In genomic region chr3:14602804-14603644, GRCh38 we compare ENCODE assay signal across 9 cellular contexts. TPM values are rescaled to one million over a fixed set of nuclear protein-coding genes. Genes with fewer than 3 reads are reported as not detected.
DNase-seq lines count a peak whose midpoint lies in the region; ATAC-seq and TF ChIP-seq lines count a peak whose summit lies in the region.
"Had no signal": no experiment of that assay in that cellular context is flagged by ENCODE, and none has a peak within 500 bp of the region (broad histone marks: within the 10 kb centered on the region; RNA-seq: fewer than 3 reads in every experiment).

No MANE protein-coding gene starts in this region.

- H3K9me2 ChIP-seq in GM23248 (ENCODE audit: insufficient read depth) (no peaks in the 10 kb centered on the region), SK-N-SH (no peaks in the 10 kb centered on the region)

- ATAC-seq in psoas muscle (peak; percentile 28 to 64 (median 47)), GM21723 (IDR thresholded peaks at IDR 0.05; ENCODE audit: unreplicated experiment) (no peak)

- peak; percentile 39 for DNase-seq in GM23248
- DNase-seq in SK-N-SH: peak; percentile 90
- no peak for DNase-seq in iPS DF 6.9 (ENCODE audit: low read depth, low spot score)
- no peak for DNase-seq in psoas muscle
- no peak for DNase-seq in activated CD4-positive, alpha-beta T cell treated with anti-CD3 and anti-CD28 coated beads, Interleukin-2, amount 10 ng/mL, durations not matched to agents 24 days and 14 days
- DNase-seq in KG1 (lab: John Stamatoyannopoulos, UW): no peak
- DNase-seq: activated CD4-positive, alpha-beta memory T cell treated with anti-CD3 and anti-CD28 coated beads for 36 hours had no signal

- POLR2A ChIA-PET in SK-N-SH (lab: Yijun Ruan, JAX): no interaction called here

- H3K4me3 ChIP-seq in GM23248 (peak overlapping the region; percentile 57), SK-N-SH (ENCODE audit: low read depth in 2 of 2, low read length in 1 of 2) (peak overlapping the region in 1 of 2 experiments; percentile 42; a peak in 2 of 4 replicates), iPS DF 6.9 (ENCODE audit: low read length) (peak overlapping the region; percentile 51; the same call in 1 of the 2 replicates), psoas muscle (peak overlapping the region; percentile 52)

- in situ Hi-C loops in GM23248 (cut with MboI): no loop called here

- H3K27me3 ChIP-seq in GM23248 (replicated peaks; ENCODE audit: insufficient read depth) (peaks cover 23% of the 10 kb centered on the region), SK-N-SH (ENCODE audit: insufficient read depth) (peaks cover 23% of the 10 kb centered on the region), iPS DF 6.9 (ENCODE audit: control insufficient read depth, insufficient read depth, low read length) (no peaks in the 10 kb centered on the region; the same call in 1 of the 2 replicates), psoas muscle (ENCODE audit: insufficient read depth in 3 of 3, low read length in 2 of 3) (peaks cover 0 to 34% (median 16%) of the 10 kb centered on the region in 3 donors)

- peaks cover 65% of the 10 kb centered on the region for H3K27me3 Mint-ChIP-seq in activated CD4-positive, alpha-beta T cell treated with anti-CD3 and anti-CD28 coated beads, Interleukin-2, amount 10 ng/mL, durations not matched to agents 24 days and 14 days

- H3K4me2 ChIP-seq in GM23248 (ENCODE audit: unreplicated experiment): peak overlapping the region; percentile 35
- peak overlapping the region; percentile 50; the same call in 1 of the 2 replicates for H3K4me2 ChIP-seq in SK-N-SH

- no peak overlapping the region for H3K27ac Mint-ChIP-seq in activated CD4-positive, alpha-beta T cell treated with anti-CD3 and anti-CD28 coated beads, Interleukin-2, amount 10 ng/mL, durations not matched to agents 24 days and 14 days
- H3K27ac Mint-ChIP-seq: activated CD4-positive, alpha-beta memory T cell treated with anti-CD3 and anti-CD28 coated beads for 36 hours had no signal

- H3K9ac ChIP-seq in GM23248 (no peak overlapping the region), SK-N-SH (no peak overlapping the region)

- H3K4me1 ChIP-seq in GM23248 (ENCODE audit: insufficient read depth) (0 out of 2 replicates have a peak, but pooled peaks cover 3% of the 10 kb centered on the region), SK-N-SH (ENCODE audit: control insufficient read depth in 1 of 2, insufficient read depth in 2 of 2, low read depth in 1 of 2, low read length in 1 of 2) (no peaks in the 10 kb centered on the region; a peak in 1 of 4 replicates), iPS DF 6.9 (ENCODE audit: control insufficient read depth, insufficient read depth, low read length) (peaks cover 5% of the 10 kb centered on the region; the same call in 1 of the 2 replicates), psoas muscle (peaks cover 4% of the 10 kb centered on the region)

- H3K36me3 ChIP-seq in GM23248 (ENCODE audit: low read depth): no peaks in the 10 kb centered on the region
- H3K36me3 ChIP-seq in SK-N-SH (replicated peaks in 1 of 2; ENCODE audit: control insufficient read depth in 1 of 2, insufficient read depth in 2 of 2, low read length in 1 of 2): no peaks in the 10 kb centered on the region
- H3K36me3 ChIP-seq in iPS DF 6.9 (ENCODE audit: control insufficient read depth, insufficient read depth, low read length): no peaks in the 10 kb centered on the region
- no peaks in the 10 kb centered on the region for H3K36me3 ChIP-seq in psoas muscle (ENCODE audit: insufficient read depth in 1 of 2, low read depth in 1 of 2)
- H3K36me3 ChIP-seq: tibial artery had no signal

- TF ChIP-seq CTCF in SK-N-SH (IDR thresholded peaks at IDR 0.05): no peak
- no peak for TF ChIP-seq CTCF in psoas muscle (IDR thresholded peaks at IDR 0.05)

- no peaks in the 10 kb centered on the region for H3K79me2 ChIP-seq in GM23248 (ENCODE audit: insufficient read depth)
- H3K79me2 ChIP-seq in SK-N-SH (ENCODE audit: insufficient read depth): no peaks in the 10 kb centered on the region

- peaks cover 9% of the 10 kb centered on the region for H3K9me3 Mint-ChIP-seq in activated CD4-positive, alpha-beta T cell treated with anti-CD3 and anti-CD28 coated beads, Interleukin-2, amount 10 ng/mL, durations not matched to agents 24 days and 14 days
- H3K9me3 Mint-ChIP-seq: activated CD4-positive, alpha-beta memory T cell treated with anti-CD3 and anti-CD28 coated beads for 36 hours had no signal

- H3K9me3 ChIP-seq in GM23248 (ENCODE audit: low read depth): no peaks in the 10 kb centered on the region
- no peaks in the 10 kb centered on the region for H3K9me3 ChIP-seq in SK-N-SH
- H3K9me3 ChIP-seq in iPS DF 6.9 (ENCODE audit: control insufficient read depth, insufficient read depth, low read length): no peaks in the 10 kb centered on the region
- H3K9me3 ChIP-seq in psoas muscle: no peaks in the 10 kb centered on the region
- H3K9me3 ChIP-seq: tibial artery had no signal

- CTCF ChIA-PET in SK-N-SH (lab: Yijun Ruan, JAX): interaction anchor here (0.8 to 1.8 kb wide), 3 partner anchors 18 to 39 kb away, joined by 3 to 5 read pairs (median 3); no protein-coding TSS in a partner anchor

- H3K27ac ChIP-seq in GM23248 (no peak overlapping the region), SK-N-SH (ENCODE audit: low read depth in 2 of 2, low read length in 1 of 2) (no peak overlapping the region), iPS DF 6.9 (ENCODE audit: low read length) (no peak overlapping the region), psoas muscle (no peak overlapping the region)
- H3K27ac ChIP-seq: tibial artery had no signal

- H3K4me1 Mint-ChIP-seq in activated CD4-positive, alpha-beta T cell treated with anti-CD3 and anti-CD28 coated beads, Interleukin-2, amount 10 ng/mL, durations not matched to agents 24 days and 14 days: peaks cover 6% of the 10 kb centered on the region

- intact Hi-C loops in psoas muscle (cut with DNase I): no loop called here
- intact Hi-C loops in activated CD4-positive, alpha-beta T cell treated with anti-CD3 and anti-CD28 coated beads, Interleukin-2, amount 10 ng/mL, durations not matched to agents 24 days and 14 days (cut with micrococcal nuclease): no loop called here

- no peaks in the 10 kb centered on the region for H3F3A ChIP-seq in GM23248 (ENCODE audit: insufficient read depth)
- H3F3A ChIP-seq in SK-N-SH (replicated peaks; ENCODE audit: insufficient read depth): no peaks in the 10 kb centered on the region

- no peak overlapping the region for H3K4me3 Mint-ChIP-seq in activated CD4-positive, alpha-beta T cell treated with anti-CD3 and anti-CD28 coated beads, Interleukin-2, amount 10 ng/mL, durations not matched to agents 24 days and 14 days
- H3K4me3 Mint-ChIP-seq: activated CD4-positive, alpha-beta memory T cell treated with anti-CD3 and anti-CD28 coated beads for 36 hours had no signal

- H4K20me1 ChIP-seq in GM23248 (ENCODE audit: insufficient read depth): no peaks in the 10 kb centered on the region
- no peaks in the 10 kb centered on the region for H4K20me1 ChIP-seq in SK-N-SH (ENCODE audit: insufficient read depth)

- WGBS in GM23248 (ENCODE audit: low coverage in 1 of 2, low lambda C conversion rate in 2 of 2, missing lambda C conversion rate in 2 of 2), 2 experiments: 6 to 28% methylated on average over 9 to 69 of the region's 85 CpGs
- 25% methylated on average over 13 of the region's 85 CpGs for WGBS in SK-N-SH (ENCODE audit: low lambda C conversion rate)
- WGBS in iPS DF 6.9 (ENCODE audit: insufficient coverage, insufficient read length): no CpG with 5 or more reads among the region's 85 CpGs
- 5 to 8% (median 5%) methylated on average over 40 to 85 of the region's 85 CpGs for WGBS in psoas muscle, 3 donors

- TF ChIP-seq EP300 in SK-N-SH (IDR thresholded peaks at IDR 0.05; ENCODE audit: borderline replicate concordance in 1 of 2, low read depth in 1 of 2, low read length in 1 of 2): no peak

- H2AFZ ChIP-seq in GM23248 (0 out of 2 replicates have a peak overlapping the region, but pooled peaks have one; percentile 33), SK-N-SH (ENCODE audit: low read depth) (no peak overlapping the region)

- H3K36me3 Mint-ChIP-seq in activated CD4-positive, alpha-beta T cell treated with anti-CD3 and anti-CD28 coated beads, Interleukin-2, amount 10 ng/mL, durations not matched to agents 24 days and 14 days (ENCODE audit: low read depth): peaks cover 2% of the 10 kb centered on the region
- H3K36me3 Mint-ChIP-seq: activated CD4-positive, alpha-beta memory T cell treated with anti-CD3 and anti-CD28 coated beads for 36 hours had no signal

- no peak for TF ChIP-seq RAD21 in SK-N-SH (IDR thresholded peaks at IDR 0.05; ENCODE audit: low read length)

TF ChIP-seq in SK-N-SH, 30 proteins besides CTCF, POLR2A, EP300 and RAD21 (continues in another document):
- TF ChIP-seq SMC3 (IDR thresholded peaks at IDR 0.05; ENCODE audit: low read depth, low read length): no peak
- TF ChIP-seq, protein P1, sequence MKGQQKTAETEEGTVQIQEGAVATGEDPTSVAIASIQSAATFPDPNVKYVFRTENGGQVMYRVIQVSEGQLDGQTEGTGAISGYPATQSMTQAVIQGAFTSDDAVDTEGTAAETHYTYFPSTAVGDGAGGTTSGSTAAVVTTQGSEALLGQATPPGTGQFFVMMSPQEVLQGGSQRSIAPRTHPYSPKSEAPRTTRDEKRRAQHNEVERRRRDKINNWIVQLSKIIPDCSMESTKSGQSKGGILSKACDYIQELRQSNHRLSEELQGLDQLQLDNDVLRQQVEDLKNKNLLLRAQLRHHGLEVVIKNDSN (IDR thresholded peaks at IDR 0.05; ENCODE audit: borderline replicate concordance, low read depth): no peak
- TF ChIP-seq FOSL2 (IDR thresholded peaks at IDR 0.05; ENCODE audit: borderline replicate concordance, low read depth): no peak
- TF ChIP-seq NRF1 (IDR thresholded peaks at IDR 0.05; ENCODE audit: low read depth, low read length): no peak
- TF ChIP-seq MEF2A (IDR thresholded peaks at IDR 0.05; ENCODE audit: borderline replicate concordance, low read depth): no peak
- TF ChIP-seq ELF1 (IDR thresholded peaks at IDR 0.05): no peak
- no peak for TF ChIP-seq RCOR1 (IDR thresholded peaks at IDR 0.05; ENCODE audit: low read length)
- no peak for TF ChIP-seq FOXJ3 (CRISPR knock-in tag; IDR thresholded peaks at IDR 0.05)

RNA-seq across cellular contexts. Expression of gene CCDC174, which starts 48.5 kb away (rescaled TPM):
- total RNA-seq in GM23248 (2014; rRNA removed; shearing (Covaris generic)): 8.4 and 13.0 TPM in 2 replicates
- 21.9 and 22.1 TPM in 2 replicates for polyA plus RNA-seq in GM23248 (2016; fragmentation: Nextera tagmentation; extraction: Ambion mirVana)
- 6.6 and 8.5 TPM in 2 replicates for polyA plus RNA-seq in SK-N-SH (2012; rRNA removed)
- 7.5 and 9.3 TPM in 2 replicates for polyA plus RNA-seq in SK-N-SH (2012; cell fraction: cytosol; rRNA removed)
- 15.9 and 19.3 TPM in 2 replicates for polyA plus RNA-seq in SK-N-SH (2012; cell fraction: nucleus; rRNA removed)
- 10 to 100 TPM; 11.6 to 24.1 (median 13.4) TPM for total RNA-seq in psoas muscle
- polyA plus RNA-seq in psoas muscle: 10 to 100 TPM; 10.6 to 22.6 (median 18.9) TPM
- total RNA-seq in activated CD4-positive, alpha-beta T cell treated with anti-CD3 and anti-CD28 coated beads, Interleukin-2, amount 10 ng/mL, durations not matched to agents 24 days and 14 days: 16.0 and 16.8 TPM in 2 replicates

Comparison
In these comparisons a context has a peak if more than half of its experiments do, and no peak if none do; other contexts are left out.
1. DNase-seq: peak in GM23248 (single experiment) and SK-N-SH (single experiment); none in iPS DF 6.9 (single experiment), psoas muscle (0 of 2), activated CD4-positive, alpha-beta T cell treated with anti-CD3 and anti-CD28 coated beads, Interleukin-2, amount 10 ng/mL, durations not matched to agents 24 days and 14 days (single experiment) and KG1 (single experiment).